Comparison of ENCODE assay signal across 10 cellular contexts in genomic region chrX:120456973-120457372, GRCh38. TPM values are rescaled to one million over a fixed set of nuclear protein-coding genes. Genes with fewer than 3 reads are reported as not detected.
DNase-seq lines count a peak whose midpoint lies in the region; ATAC-seq and TF ChIP-seq lines count a peak whose summit lies in the region.
"Had no signal": no experiment of that assay in that cellular context is flagged by ENCODE, and none has a peak within 500 bp of the region (broad histone marks: within the 10 kb centered on the region; RNA-seq: fewer than 3 reads in every experiment).

No MANE protein-coding gene starts in this region.

- H2AK5ac ChIP-seq in IMR-90 (ENCODE audit: low read depth, low read length), result no peak overlapping the region

- TF ChIP-seq POLR2A in IMR-90 (IDR thresholded peaks at IDR 0.05; ENCODE audit: low read depth, low read length) (no peak), gastroesophageal sphincter (IDR thresholded peaks at IDR 0.05) (no peak)

- H4K5ac ChIP-seq in IMR-90 (ENCODE audit: low read depth, low read length), result no peak overlapping the region

- H2BK120ac ChIP-seq in IMR-90 (ENCODE audit: low read depth, low read length), result no peak overlapping the region

- H2AK9ac ChIP-seq in IMR-90 (replicated peaks; ENCODE audit: low read depth, low read length, poor library complexity), result no peak overlapping the region

- H4K8ac ChIP-seq in IMR-90 (ENCODE audit: low read depth in 2 of 2, low read length in 2 of 2), result no peak overlapping the region

- TF ChIP-seq CTCF in IMR-90 (conservative IDR thresholded peaks at IDR 0.05; ENCODE audit: low read depth, low read length) (no peak), hepatocyte (IDR thresholded peaks at IDR 0.05; ENCODE audit: poor library complexity) (no peak), gastroesophageal sphincter (IDR thresholded peaks at IDR 0.05) (no peak)

- no peak for TF ChIP-seq RAD21 in IMR-90 (IDR thresholded peaks at IDR 0.05; ENCODE audit: low read length)

- BruUV-seq in IMR-90 (replicated peaks; lab: Mats Ljungman, UMichigan), result no TSS peak

- no peaks in the 10 kb centered on the region for H3K9me3 ChIP-seq in CD8-positive, alpha-beta memory T cell (ENCODE audit: low read length)
- H3K9me3 ChIP-seq in IMR-90 (ENCODE audit: control insufficient read depth, insufficient read depth, low read length) (no peaks in the 10 kb centered on the region), T-helper 17 cell (ENCODE audit: control insufficient read depth, low read length, poor library complexity, severe bottlenecking) (no peaks in the 10 kb centered on the region), hepatocyte (ENCODE audit: low read depth) (no peaks in the 10 kb centered on the region), gastroesophageal sphincter (no peaks in the 10 kb centered on the region)

- H4K91ac ChIP-seq in IMR-90 (ENCODE audit: insufficient read depth, low read depth, low read length), result no peak overlapping the region

- H3K4me2 ChIP-seq in IMR-90 (ENCODE audit: low read depth, low read length), result no peak overlapping the region
- H3K4me2 ChIP-seq in hepatocyte, result peak overlapping the region; percentile 30

- peaks cover 4 to 20% (median 5%) of the 10 kb centered on the region in 3 donors for H3K36me3 Mint-ChIP-seq in CD8-positive, alpha-beta memory T cell
- H3K36me3 Mint-ChIP-seq in T-helper 17 cell (ENCODE audit: low read depth), result no peaks in the 10 kb centered on the region

- H3K56ac ChIP-seq in IMR-90 (ENCODE audit: extremely low read depth, insufficient read depth, low read length), result no peak overlapping the region

- H3K4me3 Mint-ChIP-seq in CD8-positive, alpha-beta memory T cell, result peak overlapping the region in 6 of 7 donors; percentile 26 to 61 (median 46)
- H3K4me3 Mint-ChIP-seq in T-helper 17 cell, result peak overlapping the region; percentile 62

- H3K9me1 ChIP-seq in IMR-90 (ENCODE audit: insufficient read depth, low read length), result peaks cover 3% of the 10 kb centered on the region; the same call in 1 of the 2 replicates

- peaks cover 29% of the 10 kb centered on the region for H3K4me1 ChIP-seq in CD8-positive, alpha-beta memory T cell (ENCODE audit: insufficient read depth, low read length)
- H3K4me1 ChIP-seq in IMR-90 (ENCODE audit: control insufficient read depth, insufficient read depth, low read length), result no peaks in the 10 kb centered on the region
- H3K4me1 ChIP-seq in hepatocyte (ENCODE audit: insufficient read depth), result peaks cover 3% of the 10 kb centered on the region
- peaks cover 0 to 26% (median 0%) of the 10 kb centered on the region in 3 donors for H3K4me1 ChIP-seq in gastroesophageal sphincter

- H3K4me3 ChIP-seq in CD8-positive, alpha-beta memory T cell (ENCODE audit: low read length), result peak overlapping the region; percentile 29
- no peak overlapping the region for H3K4me3 ChIP-seq in IMR-90 (ENCODE audit: insufficient read depth, low read depth, low read length)
- no peak overlapping the region for H3K4me3 ChIP-seq in hepatocyte
- H3K4me3 ChIP-seq in gastroesophageal sphincter, result no peak overlapping the region

- peaks cover 4 to 7% of the 10 kb centered on the region in 2 experiments; a peak in 1 of 4 replicates for H3K79me1 ChIP-seq in IMR-90 (ENCODE audit: low read depth in 1 of 2, low read length in 2 of 2)

- no peak overlapping the region for H3K14ac ChIP-seq in IMR-90 (replicated peaks; ENCODE audit: low read depth, low read length)

- H3K27me3 ChIP-seq in CD8-positive, alpha-beta memory T cell (ENCODE audit: insufficient read depth, low read length, poor library complexity, severe bottlenecking), result no peaks in the 10 kb centered on the region
- H3K27me3 ChIP-seq in IMR-90 (ENCODE audit: control insufficient read depth, insufficient read depth, low read length) (no peaks in the 10 kb centered on the region), hepatocyte (no peaks in the 10 kb centered on the region), gastroesophageal sphincter (no peaks in the 10 kb centered on the region)

- H3K27me3 Mint-ChIP-seq in CD8-positive, alpha-beta memory T cell, result peaks cover 0 to 3% of the 10 kb centered on the region in 2 donors
- H3K27me3 Mint-ChIP-seq in T-helper 17 cell, result no peaks in the 10 kb centered on the region

- in situ Hi-C loops in IMR-90 (cut with MboI; ENCODE audit: low sequenced_read_pairs), result no loop called here

- TF ChIP-seq EP300 in gastroesophageal sphincter (IDR thresholded peaks at IDR 0.05), result no peak

- POLR2A ChIA-PET in CD8-positive, alpha-beta memory T cell (lab: Charles Lee), result no interaction called here
- POLR2A ChIA-PET in IMR-90 (lab: Charles Lee; ENCODE audit: unreplicated experiment), result no interaction called here

- no peak overlapping the region for H3K18ac ChIP-seq in IMR-90 (ENCODE audit: low read depth, low read length)

- ATAC-seq in IMR-90 (ENCODE audit: low read depth), result no peak
- ATAC-seq in T-helper 17 cell, result peak; percentile 44
- ATAC-seq in gastroesophageal sphincter, result no peak
- ATAC-seq in HG03439 (IDR thresholded peaks at IDR 0.05; ENCODE audit: unreplicated experiment), result no peak

- no peak overlapping the region for H3K27ac ChIP-seq in CD8-positive, alpha-beta memory T cell (ENCODE audit: low read depth, low read length)
- H3K27ac ChIP-seq in IMR-90 (ENCODE audit: insufficient read depth, low read length) (no peak overlapping the region), hepatocyte (peak overlapping the region; percentile 28), gastroesophageal sphincter (no peak overlapping the region)

- dilution Hi-C loops in IMR-90 (cut with HindIII; ENCODE audit: low sequenced_read_pairs, unreplicated experiment), result no loop called here

- peak overlapping the region in 6 of 8 donors; percentile 4 to 74 (median 28) for H3K27ac Mint-ChIP-seq in CD8-positive, alpha-beta memory T cell
- H3K27ac Mint-ChIP-seq in T-helper 17 cell, result no peak overlapping the region

- DNase-seq in CD8-positive, alpha-beta memory T cell, result peak in 2 of 5 donors; percentile 13 to 21
- DNase-seq in IMR-90 (peak; percentile 21), T-helper 17 cell (no peak), hepatocyte (ENCODE audit: low spot score) (no peak), KG1 (lab: John Stamatoyannopoulos, UW) (no peak), cardiac septum (ENCODE audit: low spot score) (no peak)
- DNase-seq: NCI-H1105, substantia nigra had no signal

- no peak overlapping the region for H3K4ac ChIP-seq in IMR-90 (ENCODE audit: low read depth, low read length)

- peaks cover 31 to 70% (median 55%) of the 10 kb centered on the region in 3 donors for H3K4me1 Mint-ChIP-seq in CD8-positive, alpha-beta memory T cell
- H3K4me1 Mint-ChIP-seq in T-helper 17 cell, result peaks cover 28% of the 10 kb centered on the region

- no peak overlapping the region for H3K9ac ChIP-seq in IMR-90 (ENCODE audit: low read depth, low read length)

- peaks cover 31% of the 10 kb centered on the region for H3K79me2 ChIP-seq in hepatocyte

- H2AFZ ChIP-seq in IMR-90 (replicated peaks; ENCODE audit: low read length, poor library complexity), result no peak overlapping the region
- H2AFZ ChIP-seq in hepatocyte, result no peak overlapping the region

- H4K20me1 ChIP-seq in IMR-90 (ENCODE audit: insufficient read depth, low read length) (peaks cover 11% of the 10 kb centered on the region), hepatocyte (ENCODE audit: insufficient read depth, poor library complexity, severe bottlenecking) (peaks cover 10% of the 10 kb centered on the region)

- no peaks in the 10 kb centered on the region for H3K9me2 ChIP-seq in hepatocyte (replicated peaks; ENCODE audit: insufficient read depth)

- no peaks in the 10 kb centered on the region for H3K9me3 Mint-ChIP-seq in CD8-positive, alpha-beta memory T cell

- CTCF ChIA-PET in CD8-positive, alpha-beta memory T cell (lab: Charles Lee), result interaction anchor here (1.2 kb wide), 1 partner anchor 29 kb away, joined by 7 read pairs; no protein-coding TSS in a partner anchor
- CTCF ChIA-PET in IMR-90 (lab: Yijun Ruan, JAX), result no interaction called here

- no peak overlapping the region for H2BK20ac ChIP-seq in IMR-90 (ENCODE audit: low read depth, low read length)

- no peak overlapping the region for H2BK5ac ChIP-seq in IMR-90 (ENCODE audit: low read depth, low read length, poor library complexity, severe bottlenecking)

- no peak overlapping the region for H2BK15ac ChIP-seq in IMR-90 (ENCODE audit: low read depth, low read length)

- H3K23ac ChIP-seq in IMR-90 (ENCODE audit: low read depth, low read length), result no peak overlapping the region

- no peaks in the 10 kb centered on the region for H3K36me3 ChIP-seq in CD8-positive, alpha-beta memory T cell (ENCODE audit: insufficient read depth, low read length)
- H3K36me3 ChIP-seq in IMR-90 (ENCODE audit: control insufficient read depth, insufficient read depth, low read length) (peaks cover 3% of the 10 kb centered on the region; the same call in 1 of the 2 replicates), hepatocyte (replicated peaks; ENCODE audit: insufficient read depth, low read depth) (no peaks in the 10 kb centered on the region), gastroesophageal sphincter (peaks cover 0 to 18% of the 10 kb centered on the region in 2 donors)

- intact Hi-C loops in IMR-90 (cut with micrococcal nuclease) (no loop called here), cardiac septum (cut with DNase I) (loop anchor here (10.0 kb wide), 1 partner anchor 82 kb away; no protein-coding TSS in a partner anchor)

- WGBS in IMR-90 (ENCODE audit: extremely low coverage in 2 of 2, insufficient read length in 1 of 2), 2 experiments, result no CpG with 5 or more reads among the region's 4 CpGs
- WGBS in hepatocyte (ENCODE audit: low lambda C conversion rate, missing lambda C conversion rate), result 66% methylated on average over 4 of the region's 4 CpGs
- WGBS in gastroesophageal sphincter (ENCODE audit: low coverage in 1 of 2), 2 donors, result 27 to 90% methylated on average over 2 to 3 of the region's 4 CpGs

TF ChIP-seq in IMR-90, 13 proteins besides CTCF, POLR2A, EP300 and RAD21 (continues in another document):
- TF ChIP-seq RCOR1 (IDR thresholded peaks at IDR 0.05; ENCODE audit: insufficient replicate concordance, low read length), result no peak
- TF ChIP-seq FOS (IDR thresholded peaks at IDR 0.05; ENCODE audit: low read depth, low read length), result no peak
- no peak for TF ChIP-seq SMC3 (IDR thresholded peaks at IDR 0.05; ENCODE audit: low read depth, low read length)
- TF ChIP-seq MAFK (IDR thresholded peaks at IDR 0.05; ENCODE audit: low read depth, low read length), result no peak
- no peak for TF ChIP-seq MXI1 (IDR thresholded peaks at IDR 0.05; ENCODE audit: borderline replicate concordance, low read depth, low read length)
- no peak for TF ChIP-seq MAZ (IDR thresholded peaks at IDR 0.05; ENCODE audit: borderline replicate concordance, low read depth, low read length)

RNA-seq across cellular contexts. Expression of gene LAMP2, which starts 12.1 kb away (rescaled TPM):
- 10 to 100 TPM; 39.1 to 39.6 TPM for total RNA-seq in CD8-positive, alpha-beta memory T cell
- 74.3 TPM for polyA plus RNA-seq in CD8-positive, alpha-beta memory T cell
- 114 and 129 TPM in 2 replicates for total RNA-seq in IMR-90 (2012; rRNA removed)
- polyA plus RNA-seq in IMR-90 (2012; rRNA removed), result 71.8 and 78.1 TPM in 2 replicates
- 17.4 and 27.4 TPM in 2 replicates for polyA plus RNA-seq in IMR-90 (2012; cell fraction: cytosol; rRNA removed)
- 6.0 and 36.8 TPM in 2 replicates for polyA plus RNA-seq in IMR-90 (2012; cell fraction: nucleus; rRNA removed; ENCODE audit: low replicate concordance)
- 10 to 100 TPM; 24.9 to 26.5 TPM for total RNA-seq in T-helper 17 cell
- total RNA-seq in hepatocyte, result 223 and 228 TPM in 2 replicates
- 163 and 175 TPM in 2 replicates for polyA plus RNA-seq in hepatocyte
- 62.1 TPM for total RNA-seq in cardiac septum
- total RNA-seq in gastroesophageal sphincter, result 100 to 1,000 TPM in 1 of 4 donors, 10 to 100 TPM in 3; 65.7 to 108 (median 75.6) TPM
